ENCODE assay signal across 8 cellular contexts in genomic region chr6:32609731-32610640, GRCh38. TPM values are rescaled to one million over a fixed set of nuclear protein-coding genes. Genes with fewer than 3 reads are reported as not detected.
DNase-seq lines count a peak whose midpoint lies in the region; ATAC-seq and TF ChIP-seq lines count a peak whose summit lies in the region.

No MANE protein-coding gene starts in this region.

- DNase-seq in NCI-H69 (lab: John Stamatoyannopoulos, UW): peak; percentile 4
- DNase-seq in activated T-cell treated with anti-CD3 and anti-CD28 coated beads for 4 hours: peak; percentile 36
- peak; percentile 89 for DNase-seq in fibroblast of mammary gland (ENCODE audit: low read depth)
- peak in 8 of 9 donors; percentile 36 to 66 (median 55) for DNase-seq in naive thymus-derived CD4-positive, alpha-beta T cell
- no peak for DNase-seq in chondrocyte (ENCODE audit: low spot score)

- TF ChIP-seq CTCF in fibroblast of mammary gland (conservative IDR thresholded peaks at IDR 0.05; ENCODE audit: control insufficient read depth, insufficient read depth, low read depth, low read length): no peak
- no peak for TF ChIP-seq CTCF in chondrocyte (IDR thresholded peaks at IDR 0.05)

- H3K36me3 ChIP-seq in BLaER1 treated with 17β-estradiol and CSF1 and Interleukin-3, amounts not matched to agents 10 nM and 100 nM: no peaks in the 10 kb centered on the region; a peak in 1 of 22 replicates
- no peaks in the 10 kb centered on the region for H3K36me3 ChIP-seq in naive thymus-derived CD4-positive, alpha-beta T cell (ENCODE audit: control insufficient read depth in 2 of 3, insufficient read depth in 3 of 3, low read length in 3 of 3)

- H3K27me3 ChIP-seq in BLaER1 treated with 17β-estradiol and CSF1 and Interleukin-3, amounts not matched to agents 10 nM and 100 nM: no peaks in the 10 kb centered on the region
- H3K27me3 ChIP-seq in naive thymus-derived CD4-positive, alpha-beta T cell (ENCODE audit: control insufficient read depth in 2 of 2, insufficient read depth in 2 of 2, low read length in 2 of 2): no peaks in the 10 kb centered on the region

- no peak overlapping the region for H3K27ac Mint-ChIP-seq in naive thymus-derived CD4-positive, alpha-beta T cell
- H3K27ac Mint-ChIP-seq in chondrocyte (ENCODE audit: unreplicated experiment): no peak overlapping the region

- intact Hi-C loops in naive thymus-derived CD4-positive, alpha-beta T cell (cut with micrococcal nuclease): loop anchor here (1.0 to 5.0 kb wide), 2 partner anchors 12 to 57 kb away; partner anchors contain the start of gene HLA-DQB1 (in 1 of the 2)

- H3K4me3 Mint-ChIP-seq in naive thymus-derived CD4-positive, alpha-beta T cell: no peak overlapping the region
- H3K4me3 Mint-ChIP-seq in chondrocyte (ENCODE audit: unreplicated experiment): no peak overlapping the region

- ATAC-seq in GM18870 (IDR thresholded peaks at IDR 0.05; ENCODE audit: unreplicated experiment) (peak; percentile 81), HG03060 (IDR thresholded peaks at IDR 0.05; ENCODE audit: low read depth, unreplicated experiment) (peak; percentile 85)
- peak; percentile 96 for ATAC-seq in naive thymus-derived CD4-positive, alpha-beta T cell

- peaks cover 0 to 7% (median 4%) of the 10 kb centered on the region in 10 experiments; a peak in 8 of 20 replicates for H3K4me1 ChIP-seq in BLaER1 treated with 17β-estradiol and CSF1 and Interleukin-3, amounts not matched to agents 10 nM and 100 nM
- peaks cover 0 to 6% of the 10 kb centered on the region in 2 donors for H3K4me1 ChIP-seq in naive thymus-derived CD4-positive, alpha-beta T cell (ENCODE audit: control insufficient read depth in 2 of 2, insufficient read depth in 2 of 2, low read length in 2 of 2)

- peaks cover 0 to 3% (median 0%) of the 10 kb centered on the region in 11 experiments; a peak in 3 of 22 replicates for H3K9me3 ChIP-seq in BLaER1 treated with 17β-estradiol and CSF1 and Interleukin-3, amounts not matched to agents 10 nM and 100 nM (replicated peaks in 1 of 11)
- no peaks in the 10 kb centered on the region for H3K9me3 ChIP-seq in naive thymus-derived CD4-positive, alpha-beta T cell (ENCODE audit: control insufficient read depth in 2 of 3, low read length in 3 of 3)

- H3K27ac ChIP-seq in BLaER1 treated with 17β-estradiol and CSF1 and Interleukin-3, amounts not matched to agents 10 nM and 100 nM: peak overlapping the region; percentile 69 to 88 (median 80)
- H3K27ac ChIP-seq in naive thymus-derived CD4-positive, alpha-beta T cell (ENCODE audit: low read depth, low read length): peak overlapping the region; percentile 65

- H3K9ac ChIP-seq in BLaER1 treated with 17β-estradiol and CSF1 and Interleukin-3, amounts not matched to agents 10 nM and 100 nM: peak overlapping the region; percentile 41 to 71 (median 59); a peak in 16 of 22 replicates

- peaks cover 0 to 5% (median 0%) of the 10 kb centered on the region in 5 donors for H3K36me3 Mint-ChIP-seq in naive thymus-derived CD4-positive, alpha-beta T cell
- no peaks in the 10 kb centered on the region for H3K36me3 Mint-ChIP-seq in chondrocyte (ENCODE audit: low read depth)

- H4K20me1 ChIP-seq in BLaER1 treated with 17β-estradiol and CSF1 and Interleukin-3, amounts not matched to agents 10 nM and 100 nM: no peaks in the 10 kb centered on the region

- H3K4me2 ChIP-seq in BLaER1 treated with 17β-estradiol and CSF1 and Interleukin-3, amounts not matched to agents 10 nM and 100 nM: peak overlapping the region; percentile 39 to 76 (median 49); a peak in 18 of 22 replicates

- CTCF ChIA-PET in naive thymus-derived CD4-positive, alpha-beta T cell (lab: Charles Lee): no interaction called here

- peaks cover 0 to 12% (median 0%) of the 10 kb centered on the region in 5 donors for H3K27me3 Mint-ChIP-seq in naive thymus-derived CD4-positive, alpha-beta T cell
- H3K27me3 Mint-ChIP-seq in chondrocyte (ENCODE audit: low read depth): peaks cover 13% of the 10 kb centered on the region

- POLR2A ChIA-PET in naive thymus-derived CD4-positive, alpha-beta T cell (lab: Charles Lee): interaction anchor here (1.0 kb wide), 1 partner anchor 11 kb away, joined by 3 read pairs; no protein-coding TSS in a partner anchor

- peaks cover 0 to 13% (median 4%) of the 10 kb centered on the region in 7 donors for H3K4me1 Mint-ChIP-seq in naive thymus-derived CD4-positive, alpha-beta T cell
- H3K4me1 Mint-ChIP-seq in chondrocyte (ENCODE audit: low read depth): no peaks in the 10 kb centered on the region

- peaks cover 0 to 2% (median 0%) of the 10 kb centered on the region in 11 donors for H3K9me3 Mint-ChIP-seq in naive thymus-derived CD4-positive, alpha-beta T cell
- H3K9me3 Mint-ChIP-seq in chondrocyte (ENCODE audit: low read depth): no peaks in the 10 kb centered on the region

- H3K4me3 ChIP-seq in BLaER1 treated with 17β-estradiol and CSF1 and Interleukin-3, amounts not matched to agents 10 nM and 100 nM: peak overlapping the region in 1 of 10 experiments; percentile 42; a peak in 3 of 20 replicates
- H3K4me3 ChIP-seq in fibroblast of mammary gland (ENCODE audit: control insufficient read depth, low read depth, low read length): no peak overlapping the region
- peak overlapping the region; percentile 16 for H3K4me3 ChIP-seq in naive thymus-derived CD4-positive, alpha-beta T cell (ENCODE audit: low read length)

RNA-seq across cellular contexts. Expression of gene HLA-DRB1, which starts 20.3 kb away (rescaled TPM):
- total RNA-seq in naive thymus-derived CD4-positive, alpha-beta T cell: 100 to 1,000 TPM in 1 of 5 experiments, 10 to 100 TPM in 4; 16.4 to 229 (median 52.1) TPM
- 10 to 100 TPM in 1 of 2 donors, 1 to 10 TPM in 1; 3.1 to 10.7 TPM for polyA plus RNA-seq in naive thymus-derived CD4-positive, alpha-beta T cell
- total RNA-seq in chondrocyte: not detected in 3 replicates

RNA-seq across cellular contexts. Expression of gene HLA-DQA1, which starts 27.2 kb away (rescaled TPM):
- 10 to 100 TPM in 4 of 5 experiments, 1 to 10 TPM in 1; 8.5 to 43.4 (median 12.1) TPM for total RNA-seq in naive thymus-derived CD4-positive, alpha-beta T cell
- polyA plus RNA-seq in naive thymus-derived CD4-positive, alpha-beta T cell: under 1 TPM; 0.59 to 0.67 TPM
- total RNA-seq in chondrocyte: not detected in 3 replicates

RNA-seq across cellular contexts. Expression of gene HLA-DQB1, which starts 56.5 kb away (rescaled TPM):
- total RNA-seq in naive thymus-derived CD4-positive, alpha-beta T cell: 10 to 100 TPM in 2 of 5 experiments, 1 to 10 TPM in 3; 5.3 to 38.9 (median 9.4) TPM
- 1 to 10 TPM; 1.2 to 1.4 TPM for polyA plus RNA-seq in naive thymus-derived CD4-positive, alpha-beta T cell
- total RNA-seq in chondrocyte: not detected in 3 replicates

Comparison
In these comparisons a context has a peak if more than half of its experiments do, and no peak if none do; other contexts are left out.
1. RNA of gene HLA-DRB1, which starts 20.3 kb away (total RNA-seq): 16.4 to 229 TPM in naive thymus-derived CD4-positive, alpha-beta T cell; not detected in chondrocyte; every median in the first group is over 10 times any median in the second.
2. Peak in every context shown above with its lines, with median percentiles within 50 percentile points of each other: ATAC-seq.